Comparison of ENCODE assay signal across 1 cellular context in the genomic region with DNA sequence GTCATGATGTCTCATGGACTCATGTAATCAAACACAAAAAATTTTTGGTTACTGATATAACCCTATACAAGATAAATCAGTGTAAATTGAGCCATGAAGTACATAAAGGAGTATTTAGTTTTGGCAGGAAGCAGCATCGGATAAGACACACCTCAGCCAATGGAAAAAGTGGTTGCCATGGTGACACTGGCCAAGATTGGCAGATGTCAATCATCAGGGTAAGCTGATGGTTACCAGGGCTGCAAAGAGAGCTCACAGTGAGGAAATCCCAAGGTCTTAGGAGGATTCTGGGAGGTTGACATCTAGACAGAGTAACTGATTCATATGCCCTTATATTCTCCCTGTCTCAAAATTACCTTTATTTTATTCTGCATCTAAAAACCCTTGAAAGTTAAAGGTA.
TF ChIP-seq lines count a peak whose summit lies in the region.

No MANE protein-coding gene starts in this region.

TF ChIP-seq in IMR-90, 13 proteins besides CTCF, POLR2A, EP300 and RAD21 (continued from another document):
- TF ChIP-seq CEBPB (IDR thresholded peaks at IDR 0.05; ENCODE audit: low read depth, low read length), result no peak
